ENCODE assay signal across 8 cellular contexts in genomic region chr9:128249914-128250838, GRCh38.
A peak's percentile ranks its signal among the peaks of the same experiment; 100 is the strongest.
DNase-seq lines count a peak whose midpoint lies in the region; ATAC-seq, FAIRE-seq and TF ChIP-seq lines count a peak whose summit lies in the region.

No MANE protein-coding gene starts in this region.

- H3F3A ChIP-seq in MM.1S (ENCODE audit: insufficient read depth, low read length): peaks cover 7% of the 10 kb centered on the region; the same call in 1 of the 2 replicates

- H3K9me2 ChIP-seq in MM.1S (replicated peaks; ENCODE audit: insufficient read depth, low read length): no peaks in the 10 kb centered on the region

- H3K36me3 ChIP-seq in ES-I3 (ENCODE audit: insufficient read depth, low read length) (no peaks in the 10 kb centered on the region), MM.1S (replicated peaks; ENCODE audit: insufficient read depth, low read length) (no peaks in the 10 kb centered on the region)

- H3K27ac ChIP-seq in MM.1S (ENCODE audit: low read length): no peak overlapping the region

- FAIRE-seq in RCC 7860 (lab: Jason Lieb, UNC): no peak

- H3K79me2 ChIP-seq in MM.1S (ENCODE audit: low read length): no peaks in the 10 kb centered on the region

- H3K4me1 ChIP-seq in ES-I3 (ENCODE audit: insufficient read depth, low read length) (peaks cover 18% of the 10 kb centered on the region), MM.1S (ENCODE audit: low read length) (peaks cover 3% of the 10 kb centered on the region; the same call in 1 of the 2 replicates)

- H3K4me2 ChIP-seq in MM.1S (ENCODE audit: low read depth, low read length): peak overlapping the region; percentile 99

- peak overlapping the region; percentile 84 for H3K4me3 ChIP-seq in MM.1S (ENCODE audit: low read length)
- peak overlapping the region; percentile 37 for H3K4me3 ChIP-seq in choroid plexus epithelial cell (ENCODE audit: low read depth, low read length)

- H3K9ac ChIP-seq in ES-I3 (ENCODE audit: low read depth, low read length) (peak overlapping the region; percentile 74; the same call in 1 of the 2 replicates), MM.1S (ENCODE audit: low read length) (peak overlapping the region; percentile 28; the same call in 1 of the 2 replicates)

- H3K9me3 ChIP-seq in ES-I3 (ENCODE audit: control insufficient read depth, insufficient read depth, low read length): no peaks in the 10 kb centered on the region
- H3K9me3 ChIP-seq in MM.1S (replicated peaks; ENCODE audit: insufficient read depth, low read length): no peaks in the 10 kb centered on the region

- TF ChIP-seq CTCF in MM.1S (IDR thresholded peaks at IDR 0.05; ENCODE audit: low read length) (no peak; the same call in 1 of the 2 replicates), choroid plexus epithelial cell (conservative IDR thresholded peaks at IDR 0.05; ENCODE audit: low read depth, low read length) (no peak)

- peak; percentile 93 for DNase-seq in MM.1S
- DNase-seq in activated CD4-positive, alpha-beta T cell treated with anti-CD3 and anti-CD28 coated beads for 48 hours: peak; percentile 99
- peak; percentile 84 for DNase-seq in choroid plexus epithelial cell (ENCODE audit: low read depth)
- peak; percentile 84 for DNase-seq in kidney tubule cell (ENCODE audit: low spot score)
- DNase-seq in stimulated activated CD4-positive, alpha-beta T cell treated with anti-CD3 and anti-CD28 coated beads, Interleukin-4, amount 100 ng/mL, for 48 hours (ENCODE audit: low read depth in 2 of 2): peak; percentile 96 to 100
- DNase-seq in RCC 7860 (ENCODE audit: low spot score): no peak

- ATAC-seq in GM21737 (IDR thresholded peaks at IDR 0.05; ENCODE audit: unreplicated experiment): peak; percentile 75

- peak overlapping the region; percentile 97 for H2AFZ ChIP-seq in MM.1S (ENCODE audit: low read length)

- no peaks in the 10 kb centered on the region for H4K20me1 ChIP-seq in MM.1S (ENCODE audit: insufficient read depth, low read length)

- H3K27me3 ChIP-seq in MM.1S (replicated peaks; ENCODE audit: insufficient read depth, low read length): peaks cover 41% of the 10 kb centered on the region
